21 cellular contexts compared by ENCODE assay signal in the genomic region with DNA sequence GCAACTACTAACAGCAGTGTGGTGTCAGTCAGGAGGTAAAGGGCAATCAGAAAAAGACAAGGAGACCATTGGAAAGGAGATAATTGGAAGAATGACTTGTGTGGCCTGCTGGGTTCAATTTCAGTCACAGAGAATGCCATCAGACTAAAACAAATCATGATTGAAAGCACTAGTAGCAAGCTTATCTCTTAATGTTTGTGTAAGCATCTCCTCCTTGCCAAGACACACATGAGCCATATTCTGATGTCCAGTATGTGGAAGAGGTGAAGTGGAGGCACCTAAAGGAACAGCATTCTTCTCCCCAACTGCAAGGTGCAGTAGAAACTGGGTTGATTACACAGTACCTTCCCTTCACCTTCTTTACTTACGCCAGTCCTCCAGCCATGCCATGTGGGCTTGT.
"Had no signal": no experiment of that assay in that cellular context is flagged by ENCODE, and none has a peak within 500 bp of the region (broad histone marks: within the 10 kb centered on the region; RNA-seq: fewer than 3 reads in every experiment).

No MANE protein-coding gene starts in this region.

- H3K27me3 ChIP-seq: dorsolateral prefrontal cortex, esophagus muscularis mucosa, thyroid gland had no signal

- H3K9me3 Mint-ChIP-seq: activated naive CD4-positive, alpha-beta T cell treated with anti-CD3 and anti-CD28 coated beads for 36 hours; brain; effector memory CD8-positive, alpha-beta T cell; stimulated activated naive CD8-positive, alpha-beta T cell treated with anti-CD3 and anti-CD28 coated beads, Interleukin-15, Interleukin-2, amounts not matched to agents 100 ng/mL and 50 ng/mL, for 24 hours had no signal

- DNase-seq: activated CD8-positive, alpha-beta memory T cell treated with anti-CD3 and anti-CD28 coated beads, Interleukin-2, amount 50 U/mL, for 48 hours; activated effector memory CD4-positive, alpha-beta T cell treated with Interleukin-2 at 50 U/mL for 16 hours; activated naive CD4-positive, alpha-beta T cell treated with anti-CD3 and anti-CD28 coated beads for 36 hours; activated T-cell treated with anti-CD3 and anti-CD28 coated beads, Interleukin-2, amount 50 U/mL, for 48 hours; aorta; caudate nucleus; dorsolateral prefrontal cortex; effector memory CD8-positive, alpha-beta T cell; glutamatergic neuron; hippocampal formation; kidney glomerular epithelial cell; left ventricle myocardium inferior; naive thymus-derived CD8-positive, alpha-beta T cell; right cardiac atrium; stimulated activated CD4-positive, alpha-beta T cell treated with anti-CD3 and anti-CD28 coated beads, Interleukin-1b, Interleukin-23, amount 100 ng/mL, for 48 hours; substantia nigra; T-helper 1 cell; thyroid gland had no signal

- H3K36me3 ChIP-seq: thyroid gland had no signal

- H3K4me1 ChIP-seq: thyroid gland had no signal

- H3K27me3 Mint-ChIP-seq: brain; effector memory CD8-positive, alpha-beta T cell; naive thymus-derived CD8-positive, alpha-beta T cell; stimulated activated naive CD8-positive, alpha-beta T cell treated with anti-CD3 and anti-CD28 coated beads, Interleukin-15, Interleukin-2, amounts not matched to agents 100 ng/mL and 50 ng/mL, for 24 hours had no signal

- H3K9me3 ChIP-seq: esophagus muscularis mucosa, left ventricle myocardium inferior, thyroid gland had no signal

- ATAC-seq: effector memory CD8-positive, alpha-beta T cell; naive thymus-derived CD8-positive, alpha-beta T cell had no signal

- H3K4me3 ChIP-seq: dorsolateral prefrontal cortex, esophagus muscularis mucosa, left ventricle myocardium inferior, thyroid gland had no signal

- H3K4me3 Mint-ChIP-seq: activated naive CD4-positive, alpha-beta T cell treated with anti-CD3 and anti-CD28 coated beads for 36 hours; brain; effector memory CD8-positive, alpha-beta T cell; naive thymus-derived CD8-positive, alpha-beta T cell; stimulated activated naive CD8-positive, alpha-beta T cell treated with anti-CD3 and anti-CD28 coated beads, Interleukin-15, Interleukin-2, amounts not matched to agents 100 ng/mL and 50 ng/mL, for 24 hours had no signal

- H3K27ac Mint-ChIP-seq: activated naive CD4-positive, alpha-beta T cell treated with anti-CD3 and anti-CD28 coated beads for 36 hours; brain; effector memory CD8-positive, alpha-beta T cell; stimulated activated naive CD8-positive, alpha-beta T cell treated with anti-CD3 and anti-CD28 coated beads, Interleukin-15, Interleukin-2, amounts not matched to agents 100 ng/mL and 50 ng/mL, for 24 hours had no signal

- H3K27ac ChIP-seq: dorsolateral prefrontal cortex, esophagus muscularis mucosa, left ventricle myocardium inferior, thyroid gland had no signal
